ENCODE assay signal across 1 cellular context in the genomic region with DNA sequence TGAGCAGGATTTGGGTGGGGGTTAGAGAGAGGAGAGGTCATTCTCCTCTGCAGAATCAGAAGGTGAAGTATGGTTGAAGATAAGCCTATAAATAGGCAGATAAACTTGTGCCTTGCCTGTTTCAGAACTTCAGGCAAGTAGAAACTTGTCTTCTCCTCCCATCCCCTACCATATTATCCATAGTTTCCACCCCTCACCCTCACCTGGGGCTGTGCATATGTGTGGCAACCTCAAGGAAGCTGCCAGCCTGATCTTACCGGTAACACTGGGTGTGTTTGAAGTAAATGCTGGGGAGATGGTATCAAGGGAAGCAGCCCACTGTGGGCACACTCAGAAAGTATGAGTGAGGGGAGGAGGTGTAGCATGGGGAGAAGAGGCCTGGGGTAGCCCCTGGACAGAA.
TF ChIP-seq lines count a peak whose summit lies in the region.

No MANE protein-coding gene starts in this region.

TF ChIP-seq in GM23338, 12 proteins besides CTCF, POLR2A, EP300 and RAD21 (continued from another document):
- TF ChIP-seq, protein P1, sequence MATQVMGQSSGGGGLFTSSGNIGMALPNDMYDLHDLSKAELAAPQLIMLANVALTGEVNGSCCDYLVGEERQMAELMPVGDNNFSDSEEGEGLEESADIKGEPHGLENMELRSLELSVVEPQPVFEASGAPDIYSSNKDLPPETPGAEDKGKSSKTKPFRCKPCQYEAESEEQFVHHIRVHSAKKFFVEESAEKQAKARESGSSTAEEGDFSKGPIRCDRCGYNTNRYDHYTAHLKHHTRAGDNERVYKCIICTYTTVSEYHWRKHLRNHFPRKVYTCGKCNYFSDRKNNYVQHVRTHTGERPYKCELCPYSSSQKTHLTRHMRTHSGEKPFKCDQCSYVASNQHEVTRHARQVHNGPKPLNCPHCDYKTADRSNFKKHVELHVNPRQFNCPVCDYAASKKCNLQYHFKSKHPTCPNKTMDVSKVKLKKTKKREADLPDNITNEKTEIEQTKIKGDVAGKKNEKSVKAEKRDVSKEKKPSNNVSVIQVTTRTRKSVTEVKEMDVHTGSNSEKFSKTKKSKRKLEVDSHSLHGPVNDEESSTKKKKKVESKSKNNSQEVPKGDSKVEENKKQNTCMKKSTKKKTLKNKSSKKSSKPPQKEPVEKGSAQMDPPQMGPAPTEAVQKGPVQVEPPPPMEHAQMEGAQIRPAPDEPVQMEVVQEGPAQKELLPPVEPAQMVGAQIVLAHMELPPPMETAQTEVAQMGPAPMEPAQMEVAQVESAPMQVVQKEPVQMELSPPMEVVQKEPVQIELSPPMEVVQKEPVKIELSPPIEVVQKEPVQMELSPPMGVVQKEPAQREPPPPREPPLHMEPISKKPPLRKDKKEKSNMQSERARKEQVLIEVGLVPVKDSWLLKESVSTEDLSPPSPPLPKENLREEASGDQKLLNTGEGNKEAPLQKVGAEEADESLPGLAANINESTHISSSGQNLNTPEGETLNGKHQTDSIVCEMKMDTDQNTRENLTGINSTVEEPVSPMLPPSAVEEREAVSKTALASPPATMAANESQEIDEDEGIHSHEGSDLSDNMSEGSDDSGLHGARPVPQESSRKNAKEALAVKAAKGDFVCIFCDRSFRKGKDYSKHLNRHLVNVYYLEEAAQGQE (IDR thresholded peaks at IDR 0.05; ENCODE audit: unreplicated experiment), result no peak
